In the genomic region with DNA sequence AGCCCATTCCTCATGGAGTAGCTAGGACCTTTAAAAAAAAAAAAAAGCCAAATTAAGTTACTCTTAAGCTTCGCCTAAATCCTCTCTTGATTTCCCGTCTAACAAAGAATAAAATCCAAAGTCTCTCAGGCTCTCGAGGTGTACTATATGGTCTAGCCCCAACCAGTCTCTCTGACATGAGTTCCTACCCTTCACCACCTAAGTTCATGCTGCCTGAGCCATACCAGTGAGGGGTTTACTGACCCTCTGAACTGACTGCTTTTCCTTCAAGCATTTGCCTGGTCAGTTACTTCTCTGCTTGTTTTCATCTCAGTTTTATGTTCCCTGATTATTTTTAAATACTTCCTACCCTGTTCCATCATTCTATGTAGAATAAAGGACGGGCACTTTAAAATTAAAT, we compare ENCODE assay signal across 16 cellular contexts. TPM values are rescaled to one million over a fixed set of nuclear protein-coding genes. Genes with fewer than 3 reads are reported as not detected.
A peak's percentile ranks its signal among the peaks of the same experiment; 100 is the strongest.
DNase-seq lines count a peak whose midpoint lies in the region; ATAC-seq, FAIRE-seq and TF ChIP-seq lines count a peak whose summit lies in the region.
"Had no signal": no experiment of that assay in that cellular context is flagged by ENCODE, and none has a peak within 500 bp of the region (broad histone marks: within the 10 kb centered on the region; RNA-seq: fewer than 3 reads in every experiment).

No MANE protein-coding gene starts in this region.

- H3F3A ChIP-seq in GM23338 (replicated peaks; ENCODE audit: low read depth) = no peaks in the 10 kb centered on the region

- peak overlapping the region; percentile 1 for H3K27ac ChIP-seq in CD4-positive, CD25-positive, alpha-beta regulatory T cell (ENCODE audit: insufficient read depth, low read length, poor library complexity, severe bottlenecking)
- H3K27ac ChIP-seq in GM23338 (ENCODE audit: low read depth) (no peak overlapping the region), keratinocyte (ENCODE audit: control insufficient read depth, insufficient read depth, low read length) (no peak overlapping the region), neuronal stem cell (replicated peaks; ENCODE audit: low read length) (no peak overlapping the region)
- H3K27ac ChIP-seq: GM23248 had no signal

- no peak for TF ChIP-seq CTCF in GM23338 (conservative IDR thresholded peaks at IDR 0.05; ENCODE audit: low read depth in 2 of 2)
- TF ChIP-seq CTCF in brain (conservative IDR thresholded peaks at IDR 0.05) = no peak
- TF ChIP-seq CTCF in keratinocyte (optimal IDR thresholded peaks at IDR 0.05 in 1 of 3, IDR thresholded peaks at IDR 0.05 in 1 of 3, conservative IDR thresholded peaks at IDR 0.05 in 1 of 3; ENCODE audit: extremely low read depth in 1 of 3, insufficient read depth in 2 of 3, low read length in 3 of 3) = no peak

- no peak overlapping the region for H3K4ac ChIP-seq in neuronal stem cell (ENCODE audit: low read length)

- H3K79me1 ChIP-seq in neuronal stem cell (ENCODE audit: low read depth, low read length) = peaks cover 2% of the 10 kb centered on the region

- H4K8ac ChIP-seq in neuronal stem cell (ENCODE audit: low read depth, low read length) = no peak overlapping the region

- H3K4me2 ChIP-seq in GM23338 = no peak overlapping the region
- H3K4me2 ChIP-seq in keratinocyte (ENCODE audit: control insufficient read depth, extremely low read depth, insufficient read depth, low read depth, low read length) = no peak overlapping the region
- H3K4me2 ChIP-seq in neuronal stem cell (ENCODE audit: insufficient read depth, low read length, poor library complexity, severe bottlenecking) = no peak overlapping the region

- no peak overlapping the region for H2BK12ac ChIP-seq in neuronal stem cell (ENCODE audit: low read length)

- H3K9ac ChIP-seq in keratinocyte (ENCODE audit: control insufficient read depth, extremely low read depth, insufficient read depth, low read length) (no peak overlapping the region), neuronal stem cell (ENCODE audit: low read depth, low read length, poor library complexity) (no peak overlapping the region)
- H3K9ac ChIP-seq: GM23248 had no signal

- no peaks in the 10 kb centered on the region for H3K9me1 ChIP-seq in keratinocyte (ENCODE audit: control insufficient read depth, extremely low read depth, insufficient read depth, low read length)

- H3K36me3 ChIP-seq in CD4-positive, CD25-positive, alpha-beta regulatory T cell (ENCODE audit: control insufficient read depth, insufficient read depth, low read length) = peaks cover 11% of the 10 kb centered on the region
- peaks cover 7% of the 10 kb centered on the region for H3K36me3 ChIP-seq in GM23338 (ENCODE audit: insufficient read depth)
- no peaks in the 10 kb centered on the region for H3K36me3 ChIP-seq in keratinocyte (ENCODE audit: control insufficient read depth in 2 of 2, extremely low read depth in 1 of 2, insufficient read depth in 2 of 2, low read length in 2 of 2)
- H3K36me3 ChIP-seq in neuronal stem cell (replicated peaks in 1 of 2; ENCODE audit: control insufficient read depth in 2 of 2, insufficient read depth in 2 of 2, low read length in 2 of 2) = peaks cover 4 to 44% of the 10 kb centered on the region in 2 donors

- no peaks in the 10 kb centered on the region for H3K9me2 ChIP-seq in GM23338 (ENCODE audit: insufficient read depth)

- no peaks in the 10 kb centered on the region for H3K27me3 Mint-ChIP-seq in CD4-positive, CD25-positive, alpha-beta regulatory T cell
- H3K27me3 Mint-ChIP-seq in GM23338 (ENCODE audit: insufficient read depth, low read depth, poor library complexity) (peaks cover 2% of the 10 kb centered on the region), brain (no peaks in the 10 kb centered on the region)
- H3K27me3 Mint-ChIP-seq: B cell; CD4-positive, alpha-beta memory T cell had no signal

- no peaks in the 10 kb centered on the region for H3K27me3 ChIP-seq in CD4-positive, CD25-positive, alpha-beta regulatory T cell (ENCODE audit: control insufficient read depth, insufficient read depth, low read length)
- H3K27me3 ChIP-seq in GM23338 (ENCODE audit: insufficient read depth) = no peaks in the 10 kb centered on the region
- no peaks in the 10 kb centered on the region for H3K27me3 ChIP-seq in keratinocyte (ENCODE audit: control insufficient read depth, extremely low read depth, insufficient read depth, low read length)
- H3K27me3 ChIP-seq in neuronal stem cell (ENCODE audit: control insufficient read depth in 3 of 3, insufficient read depth in 3 of 3, low read depth in 1 of 3, low read length in 3 of 3) = no peaks in the 10 kb centered on the region

- peaks cover 0 to 4% of the 10 kb centered on the region in 2 experiments for H3K9me3 ChIP-seq in CD4-positive, CD25-positive, alpha-beta regulatory T cell (ENCODE audit: control insufficient read depth in 2 of 2, low read length in 2 of 2)
- H3K9me3 ChIP-seq in keratinocyte (ENCODE audit: control insufficient read depth, low read depth, low read length) = no peaks in the 10 kb centered on the region
- peaks cover 0 to 9% of the 10 kb centered on the region in 2 donors for H3K9me3 ChIP-seq in neuronal stem cell (replicated peaks in 1 of 2; ENCODE audit: control insufficient read depth in 2 of 2, insufficient read depth in 1 of 2, low read depth in 1 of 2, low read length in 2 of 2)

- no peak overlapping the region for H2BK5ac ChIP-seq in neuronal stem cell (ENCODE audit: low read length)

- peaks cover 3% of the 10 kb centered on the region for H3K4me1 ChIP-seq in CD4-positive, CD25-positive, alpha-beta regulatory T cell (ENCODE audit: control insufficient read depth, insufficient read depth, low read length, poor library complexity, severe bottlenecking)
- H3K4me1 ChIP-seq in GM23338 (ENCODE audit: insufficient read depth) = no peaks in the 10 kb centered on the region
- no peaks in the 10 kb centered on the region for H3K4me1 ChIP-seq in keratinocyte (ENCODE audit: control insufficient read depth, extremely low read depth, insufficient read depth, low read length)
- no peaks in the 10 kb centered on the region for H3K4me1 ChIP-seq in neuronal stem cell (ENCODE audit: control insufficient read depth in 2 of 2, insufficient read depth in 1 of 2, low read depth in 1 of 2, low read length in 2 of 2)

- no peak overlapping the region for H3K18ac ChIP-seq in neuronal stem cell (ENCODE audit: low read length)

- peaks cover 0 to 18% (median 4%) of the 10 kb centered on the region in 7 donors for H3K9me3 Mint-ChIP-seq in CD4-positive, CD25-positive, alpha-beta regulatory T cell
- H3K9me3 Mint-ChIP-seq in GM23338 (peaks cover 30% of the 10 kb centered on the region), brain (peaks cover 19 to 31% (median 22%) of the 10 kb centered on the region in 5 experiments)

- no peak for ATAC-seq in CD4-positive, CD25-positive, alpha-beta regulatory T cell (ENCODE audit: low read depth in 2 of 2)
- peak; percentile 61 for ATAC-seq in GM23338
- ATAC-seq in HG03342 (IDR thresholded peaks at IDR 0.05; ENCODE audit: unreplicated experiment) = no peak
- ATAC-seq: GM12878 had no signal

- H3K79me2 ChIP-seq in GM23338 (replicated peaks; ENCODE audit: insufficient read depth) (peaks cover 95% of the 10 kb centered on the region), keratinocyte (ENCODE audit: control insufficient read depth, insufficient read depth, low read length) (peaks cover 26% of the 10 kb centered on the region)

- peaks cover 43 to 74% (median 51%) of the 10 kb centered on the region in 4 donors for H3K4me1 Mint-ChIP-seq in CD4-positive, CD25-positive, alpha-beta regulatory T cell
- H3K4me1 Mint-ChIP-seq in GM23338 (peaks cover 8% of the 10 kb centered on the region; the same call in 2 of the 3 replicates), brain (peaks cover 11% of the 10 kb centered on the region)

- no peak overlapping the region for H3K4me3 Mint-ChIP-seq in CD4-positive, CD25-positive, alpha-beta regulatory T cell
- H3K4me3 Mint-ChIP-seq in GM23338 = no peak overlapping the region
- H3K4me3 Mint-ChIP-seq in brain = no peak overlapping the region
- H3K4me3 Mint-ChIP-seq: B cell had no signal

- no peak overlapping the region for H2AK5ac ChIP-seq in neuronal stem cell (ENCODE audit: low read depth, low read length)

- H2BK15ac ChIP-seq in neuronal stem cell (ENCODE audit: low read length) = no peak overlapping the region

- no peak overlapping the region for H3K14ac ChIP-seq in neuronal stem cell (ENCODE audit: low read length)

- DNase-seq in CD4-positive, CD25-positive, alpha-beta regulatory T cell = no peak
- DNase-seq in GM23338 (ENCODE audit: low spot score) (peak; percentile 9), keratinocyte (ENCODE audit: low read depth, low spot score) (no peak), mucosa of gallbladder (ENCODE audit: low spot score) (no peak), neuronal stem cell (ENCODE audit: low spot score) (no peak)
- DNase-seq: C1 segment of cervical spinal cord; CD4-positive, alpha-beta memory T cell; DMS79; GM23248; H7 had no signal

- no peak overlapping the region for H2AFZ ChIP-seq in GM23338
- no peak overlapping the region for H2AFZ ChIP-seq in keratinocyte (ENCODE audit: control insufficient read depth, low read length)
- no peak overlapping the region for H2AFZ ChIP-seq in neuronal stem cell (ENCODE audit: low read length)
- H2AFZ ChIP-seq: GM23248 had no signal

- no peak overlapping the region for H3K4me3 ChIP-seq in CD4-positive, CD25-positive, alpha-beta regulatory T cell (ENCODE audit: low read depth, low read length)
- H3K4me3 ChIP-seq in GM23338 (no peak overlapping the region), keratinocyte (ENCODE audit: control insufficient read depth in 2 of 3, extremely low read depth in 1 of 3, insufficient read depth in 2 of 3, low read depth in 1 of 3, low read length in 3 of 3) (no peak overlapping the region), neuronal stem cell (ENCODE audit: low read length in 2 of 2) (no peak overlapping the region)
- H3K4me3 ChIP-seq: GM12878, GM23248 had no signal

- WGBS in neuronal stem cell (ENCODE audit: extremely low coverage in 2 of 2, insufficient read length in 2 of 2, insufficient replicate concordance in 1 of 2), 2 donors = no CpG with 5 or more reads among the region's 4 CpGs

- peak overlapping the region in 2 of 3 donors; percentile 17 to 86 for H3K27ac Mint-ChIP-seq in CD4-positive, CD25-positive, alpha-beta regulatory T cell
- H3K27ac Mint-ChIP-seq in GM23338 (no peak overlapping the region), brain (peak overlapping the region in 3 of 5 experiments; percentile 22 to 57 (median 56))
- H3K27ac Mint-ChIP-seq: B cell had no signal

- H3K36me3 Mint-ChIP-seq in CD4-positive, CD25-positive, alpha-beta regulatory T cell = peaks cover 26% of the 10 kb centered on the region
- H3K36me3 Mint-ChIP-seq in GM23338 (ENCODE audit: low read depth) (peaks cover 34% of the 10 kb centered on the region), brain (peaks cover 74% of the 10 kb centered on the region)

- peak; percentile 39 for FAIRE-seq in keratinocyte (lab: Jason Lieb, UNC)
- FAIRE-seq: GM12878, GM18507, HTR-8/SVneo had no signal

- H2BK120ac ChIP-seq in neuronal stem cell (ENCODE audit: low read depth, low read length) = no peak overlapping the region

- H3K23ac ChIP-seq in neuronal stem cell (ENCODE audit: low read depth, low read length, poor library complexity) = no peak overlapping the region

- H4K20me1 ChIP-seq in GM23338 (replicated peaks; ENCODE audit: insufficient read depth) (0 out of 2 replicates have a peak, but pooled peaks cover 2% of the 10 kb centered on the region), keratinocyte (ENCODE audit: control insufficient read depth, extremely low read depth, insufficient read depth, low read length) (no peaks in the 10 kb centered on the region)

- no peak overlapping the region for H4K91ac ChIP-seq in neuronal stem cell (ENCODE audit: low read depth, low read length, poor library complexity)

- dilution Hi-C loops in keratinocyte (cut with MboI; ENCODE audit: extremely low pct_ligation_motif_present, low sequenced_read_pairs) = no loop called here

RNA-seq across cellular contexts. Expression of a gene that starts 58.2 kb away (rescaled TPM):
- total RNA-seq in CD4-positive, CD25-positive, alpha-beta regulatory T cell = 1.8 TPM
- polyA plus RNA-seq in CD4-positive, CD25-positive, alpha-beta regulatory T cell = under 1 TPM; 0.06 to 0.63 (median 0.49) TPM
- 14.7 and 18.0 TPM in 2 replicates for total RNA-seq in GM23338 (2014; rRNA removed; shearing (Covaris generic))
- polyA plus RNA-seq in GM23338 (2016; fragmentation: Nextera tagmentation; extraction: Ambion mirVana) (9.4 and 11.3 TPM in 2 replicates), brain (ENCODE audit: insufficient read depth, low read depth, low replicate concordance) (18.3 TPM), keratinocyte (0.42 to 1.5 TPM (median 0.77 TPM) in 3 replicates)
- polyA plus RNA-seq in keratinocyte (2011; ENCODE audit: low read depth) = 0.24 TPM
- polyA plus RNA-seq in keratinocyte (2011; cell fraction: cytosol; rRNA removed) = 0.94 and 1.0 TPM in 2 replicates
- polyA plus RNA-seq in keratinocyte (2011; cell fraction: nucleus; rRNA removed) = 0.64 and 1.1 TPM in 2 replicates
- 0.42 and 0.65 TPM in 2 replicates for polyA plus RNA-seq in keratinocyte (2012; ENCODE audit: low replicate concordance)
- polyA minus RNA-seq in keratinocyte = 0.20 to 0.92 TPM (median 0.48 TPM) in 3 replicates
- 1.2 TPM for polyA minus RNA-seq in keratinocyte (2011; cell fraction: cytosol; rRNA and poly(A)+ RNA removed)
- polyA minus RNA-seq in keratinocyte (2011; cell fraction: nucleus; rRNA and poly(A)+ RNA removed) = 0.42 and 0.78 TPM in 2 replicates
- total RNA-seq in mucosa of gallbladder = 3.1 TPM
- 5.2 TPM for polyA plus RNA-seq in neuronal stem cell (2013, experiment 1 of 2)
- polyA plus RNA-seq in neuronal stem cell (2013, experiment 2 of 2) = 5.1 TPM
